Comparison of ENCODE assay signal across 2 cellular contexts in the genomic region with DNA sequence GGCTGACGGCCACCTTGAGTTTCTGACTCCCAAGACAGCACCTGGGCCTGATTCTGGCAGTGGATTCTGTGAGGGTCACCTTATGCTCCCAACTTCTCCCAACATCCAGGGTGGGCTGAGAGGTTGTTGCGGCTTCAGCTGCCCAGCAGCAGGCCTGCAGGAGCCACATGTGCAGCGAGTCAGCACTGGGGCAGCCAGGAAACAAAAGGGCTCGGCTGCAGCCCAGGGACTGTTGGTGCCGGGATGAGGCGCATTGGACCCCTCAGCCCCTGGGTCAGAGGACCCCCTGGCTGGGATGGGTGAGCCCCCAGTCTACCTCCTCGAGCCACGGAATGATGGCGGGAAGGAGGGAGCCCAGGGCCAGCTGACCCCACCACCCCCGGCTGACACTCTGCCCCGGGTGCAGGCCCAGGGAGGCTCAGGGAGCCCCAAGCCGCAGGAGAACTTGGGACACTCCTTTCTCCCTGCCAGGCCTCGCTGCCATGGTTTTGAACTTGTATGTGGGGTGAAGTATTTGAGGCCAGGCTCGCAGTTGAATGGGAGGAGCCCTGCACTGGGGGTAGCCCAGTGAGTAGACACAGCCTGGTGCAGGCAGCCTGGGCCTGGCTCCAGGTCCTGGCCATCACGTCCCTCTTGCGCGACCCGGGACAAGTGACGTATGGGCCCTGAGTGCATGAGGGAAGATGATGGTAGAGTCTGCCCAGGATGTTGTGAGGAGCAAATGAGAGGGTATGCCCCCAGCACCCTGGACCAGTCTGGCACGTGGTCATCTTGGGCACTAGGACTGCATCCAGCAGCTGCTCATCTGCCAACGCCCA. TPM values are rescaled to one million over a fixed set of nuclear protein-coding genes. Genes with fewer than 3 reads are reported as not detected.
"Had no signal": no experiment of that assay in that cellular context is flagged by ENCODE, and none has a peak within 500 bp of the region (broad histone marks: within the 10 kb centered on the region; RNA-seq: fewer than 3 reads in every experiment).

No MANE protein-coding gene starts in this region.

RNA-seq across cellular contexts. Expression of gene GOLGA6L10, which starts 35.1 kb away (rescaled TPM):
- total RNA-seq: HT-29 had no signal

RNA-seq across cellular contexts. Expression of gene SAXO2, which starts 51.5 kb away (rescaled TPM):
- total RNA-seq: SK-MEL-5 had no signal
